9 cellular contexts compared by ENCODE assay signal in the genomic region with DNA sequence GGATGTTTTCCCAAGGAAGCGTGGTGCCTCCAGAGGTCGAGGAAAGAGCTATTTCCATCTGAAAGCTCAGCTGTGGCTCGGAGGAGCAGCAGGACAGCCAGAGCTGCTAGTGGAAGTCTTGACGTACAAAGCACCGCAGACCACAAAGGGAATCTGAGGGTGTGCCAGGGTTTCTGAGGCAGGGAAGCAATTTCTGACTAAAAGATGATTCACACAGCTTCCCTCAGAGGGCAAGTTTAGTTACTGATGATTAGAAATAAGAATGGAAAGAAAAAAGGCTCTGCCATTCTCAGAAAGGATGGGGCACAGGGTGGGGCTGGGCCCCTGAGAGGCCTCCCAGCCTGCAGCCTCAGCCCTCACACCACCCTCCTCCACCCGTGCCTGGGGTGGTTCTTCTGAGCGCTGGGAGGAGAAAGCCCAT. TPM values are rescaled to one million over a fixed set of nuclear protein-coding genes. Genes with fewer than 3 reads are reported as not detected.
DNase-seq lines count a peak whose midpoint lies in the region; ATAC-seq and TF ChIP-seq lines count a peak whose summit lies in the region.
"Had no signal": no experiment of that assay in that cellular context is flagged by ENCODE, and none has a peak within 500 bp of the region (broad histone marks: within the 10 kb centered on the region; RNA-seq: fewer than 3 reads in every experiment).

No MANE protein-coding gene starts in this region.

- H3K27me3 ChIP-seq in heart right ventricle: peaks cover 0 to 8% (median 0%) of the 10 kb centered on the region in 7 donors

- WGBS in heart right ventricle, 2 donors: 57 to 64% methylated on average over 7 of the region's 7 CpGs

- no peaks in the 10 kb centered on the region for H3K36me3 ChIP-seq in heart right ventricle

- H3K4me1 Mint-ChIP-seq in stimulated activated naive CD8-positive, alpha-beta T cell treated with anti-CD3 and anti-CD28 coated beads, Interleukin-15, Interleukin-2, amounts not matched to agents 100 ng/mL and 50 ng/mL, for 24 hours (ENCODE audit: low read depth): peaks cover 52% of the 10 kb centered on the region

- H3K27ac ChIP-seq in heart right ventricle: no peak overlapping the region

- peak; percentile 75 for DNase-seq in activated effector memory CD4-positive, alpha-beta T cell treated with anti-CD3 and anti-CD28 coated beads, Interleukin-2, amount 50 U/mL, for 16 hours
- no peak for DNase-seq in activated effector memory CD4-positive, alpha-beta T cell treated with Interleukin-2 at 50 U/mL for 16 hours
- DNase-seq in activated T-cell treated with anti-CD3 and anti-CD28 coated beads for 4 hours (peak; percentile 9), iPS DF 4.7 (ENCODE audit: extremely low read depth, low spot score) (peak; percentile 16), NCI-H146 treated with DMSO at 0.1 percent for 48 hours (lab: John Stamatoyannopoulos, UW; ENCODE audit: unreplicated experiment) (no peak), heart right ventricle (no peak)

- peak overlapping the region; percentile 8 for H3K4me3 Mint-ChIP-seq in stimulated activated naive CD8-positive, alpha-beta T cell treated with anti-CD3 and anti-CD28 coated beads, Interleukin-15, Interleukin-2, amounts not matched to agents 100 ng/mL and 50 ng/mL, for 24 hours

- peaks cover 4% of the 10 kb centered on the region for H3K9me3 Mint-ChIP-seq in stimulated activated naive CD8-positive, alpha-beta T cell treated with anti-CD3 and anti-CD28 coated beads, Interleukin-15, Interleukin-2, amounts not matched to agents 100 ng/mL and 50 ng/mL, for 24 hours

- H3K27ac Mint-ChIP-seq in stimulated activated naive CD8-positive, alpha-beta T cell treated with anti-CD3 and anti-CD28 coated beads, Interleukin-15, Interleukin-2, amounts not matched to agents 100 ng/mL and 50 ng/mL, for 24 hours: peak overlapping the region; percentile 71

- no peak for ATAC-seq in GM21390 (IDR thresholded peaks at IDR 0.05; ENCODE audit: unreplicated experiment)
- ATAC-seq in heart right ventricle: no peak

- peaks cover 0 to 12% (median 0%) of the 10 kb centered on the region in 11 donors for H3K9me3 ChIP-seq in heart right ventricle

- peaks cover 4% of the 10 kb centered on the region for H3K27me3 Mint-ChIP-seq in stimulated activated naive CD8-positive, alpha-beta T cell treated with anti-CD3 and anti-CD28 coated beads, Interleukin-15, Interleukin-2, amounts not matched to agents 100 ng/mL and 50 ng/mL, for 24 hours

- no peak for TF ChIP-seq CTCF in heart right ventricle (IDR thresholded peaks at IDR 0.05)

- H3K36me3 Mint-ChIP-seq in stimulated activated naive CD8-positive, alpha-beta T cell treated with anti-CD3 and anti-CD28 coated beads, Interleukin-15, Interleukin-2, amounts not matched to agents 100 ng/mL and 50 ng/mL, for 24 hours (ENCODE audit: low read depth): no peaks in the 10 kb centered on the region

- H3K4me3 ChIP-seq in heart right ventricle: no peak overlapping the region
- H3K4me3 ChIP-seq: skin epidermis had no signal

- H3K4me1 ChIP-seq in heart right ventricle: peaks cover 0 to 11% (median 0%) of the 10 kb centered on the region in 9 donors

- intact Hi-C loops in heart right ventricle (cut with DNase I): no loop called here

RNA-seq across cellular contexts. Expression of a gene that starts 45.8 kb away (rescaled TPM):
- total RNA-seq in heart right ventricle: 10 to 100 TPM; 48.0 to 69.6 (median 52.4) TPM
- 100 to 1,000 TPM in 1 of 2 donors, 10 to 100 TPM in 1; 28.4 to 175 TPM for polyA plus RNA-seq in heart right ventricle

Comparison
In these comparisons a context has a peak if more than half of its experiments do, and no peak if none do; other contexts are left out.
1. DNase-seq: peak in activated effector memory CD4-positive, alpha-beta T cell treated with anti-CD3 and anti-CD28 coated beads, Interleukin-2, amount 50 U/mL, for 16 hours (single experiment), activated T-cell treated with anti-CD3 and anti-CD28 coated beads for 4 hours (single experiment) and iPS DF 4.7 (single experiment); none in activated effector memory CD4-positive, alpha-beta T cell treated with Interleukin-2 at 50 U/mL for 16 hours (single experiment), NCI-H146 treated with DMSO at 0.1 percent for 48 hours (single experiment) and heart right ventricle (0 of 2).